In the genomic region with DNA sequence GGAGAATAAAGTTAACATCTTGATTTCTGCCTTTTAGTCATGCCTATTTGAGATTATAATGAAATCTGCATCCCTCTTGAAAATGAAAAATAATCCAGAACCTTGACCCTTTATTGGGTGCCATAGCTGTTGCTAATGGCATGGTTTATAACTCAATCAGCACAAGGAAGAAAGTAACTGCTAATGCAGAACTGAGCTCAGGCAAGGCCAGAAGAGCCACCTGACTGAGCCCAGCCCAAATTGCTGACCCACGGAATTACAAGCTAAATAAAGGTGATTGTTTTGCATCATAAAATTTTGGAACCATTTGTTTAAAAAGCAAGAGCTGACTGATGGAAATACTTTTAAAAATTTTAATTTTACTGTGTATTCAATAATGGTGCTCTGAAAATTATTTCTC, we compare ENCODE assay signal across 8 cellular contexts.
"Had no signal": no experiment of that assay in that cellular context is flagged by ENCODE, and none has a peak within 500 bp of the region (broad histone marks: within the 10 kb centered on the region; RNA-seq: fewer than 3 reads in every experiment).

No MANE protein-coding gene starts in this region.

- FAIRE-seq: G401.6, GM12878, GM12891, GM12892, GM18507, GM19239 had no signal

- H3K4me3 ChIP-seq: GM12878 had no signal

- ATAC-seq: GM12878 had no signal

- DNase-seq: GDM1, GF-D8 had no signal
